ENCODE assay signal across 25 cellular contexts in the genomic region with DNA sequence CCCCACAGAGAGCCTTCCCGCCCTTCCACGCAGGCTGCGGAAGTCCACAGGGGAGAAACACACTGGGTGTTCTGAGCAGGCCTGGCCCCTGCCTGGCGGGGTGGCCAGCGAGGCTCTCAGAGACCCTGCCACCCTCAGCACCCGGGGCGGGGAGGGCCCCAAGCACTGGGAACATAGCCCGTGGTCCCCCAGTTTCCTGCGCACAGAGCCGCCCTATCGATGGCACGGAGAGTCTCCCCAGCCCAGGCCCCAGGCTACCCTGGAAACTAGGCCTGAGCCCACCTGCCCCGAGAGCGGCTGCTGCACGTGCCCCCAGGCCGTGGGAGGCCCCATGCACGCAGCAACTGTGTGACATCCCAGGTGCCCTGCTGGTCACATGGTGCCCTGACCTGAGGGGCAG. TPM values are rescaled to one million over a fixed set of nuclear protein-coding genes. Genes with fewer than 3 reads are reported as not detected.
DNase-seq lines count a peak whose midpoint lies in the region; ATAC-seq, FAIRE-seq and TF ChIP-seq lines count a peak whose summit lies in the region.
"Had no signal": no experiment of that assay in that cellular context is flagged by ENCODE, and none has a peak within 500 bp of the region (broad histone marks: within the 10 kb centered on the region; RNA-seq: fewer than 3 reads in every experiment).

No MANE protein-coding gene starts in this region.

- no peaks in the 10 kb centered on the region for H3K4me1 Mint-ChIP-seq in HFFc6 (ENCODE audit: low read depth)
- H3K4me1 Mint-ChIP-seq in activated CD8-positive, alpha-beta T cell treated with anti-CD3 and anti-CD28 coated beads for 36 hours (ENCODE audit: low read depth), result peaks cover 4% of the 10 kb centered on the region
- H3K4me1 Mint-ChIP-seq: CD4-positive, alpha-beta memory T cell; GM23338; H9 had no signal

- CTCF ChIA-PET in K562 (lab: Yijun Ruan, JAX; ENCODE audit: low intra/inter-chr PET ratio), result interaction anchor here (0.5 kb wide), 1 partner anchor 158 kb away, joined by 4 read pairs; no protein-coding TSS in a partner anchor
- CTCF ChIA-PET in activated CD8-positive, alpha-beta T cell treated with anti-CD3 and anti-CD28 coated beads for 36 hours (lab: Charles Lee), result no interaction called here

- no peaks in the 10 kb centered on the region for H3K9me3 ChIP-seq in BLaER1
- no peaks in the 10 kb centered on the region for H3K9me3 ChIP-seq in K562 (replicated peaks; ENCODE audit: control insufficient read depth, insufficient read depth, low read depth, low read length)
- H3K9me3 ChIP-seq: A549 had no signal

- POLR2A ChIA-PET in K562 (lab: Yijun Ruan, JAX), result interaction anchor here (0.9 to 1.4 kb wide), 4 partner anchors 8 to 16 kb away, joined by 3 to 4 read pairs (median 3); no protein-coding TSS in a partner anchor
- POLR2A ChIA-PET in activated CD8-positive, alpha-beta T cell treated with anti-CD3 and anti-CD28 coated beads for 36 hours (lab: Charles Lee), result no interaction called here

- ATAC-seq in Right ventricle myocardium inferior (no peak), K562 (no peak)
- ATAC-seq in activated CD8-positive, alpha-beta T cell treated with anti-CD3 and anti-CD28 coated beads for 36 hours, result no peak
- ATAC-seq: A549, GM23338, HCT116 had no signal

- no peak overlapping the region for H3K27ac Mint-ChIP-seq in HFFc6
- no peak overlapping the region for H3K27ac Mint-ChIP-seq in activated CD8-positive, alpha-beta T cell treated with anti-CD3 and anti-CD28 coated beads for 36 hours
- H3K27ac Mint-ChIP-seq: GM23338, H9 had no signal

- peaks cover 2% of the 10 kb centered on the region for H3K9me1 ChIP-seq in K562 (ENCODE audit: control insufficient read depth, insufficient read depth, low read length)

- no peak overlapping the region for H2AFZ ChIP-seq in K562 (ENCODE audit: low read depth, low read length)
- H2AFZ ChIP-seq: GM23338 had no signal

- peaks cover 1% of the 10 kb centered on the region for H3K27me3 Mint-ChIP-seq in HFFc6 (ENCODE audit: insufficient read depth)
- H3K27me3 Mint-ChIP-seq in activated CD8-positive, alpha-beta T cell treated with anti-CD3 and anti-CD28 coated beads for 36 hours, result no peaks in the 10 kb centered on the region
- H3K27me3 Mint-ChIP-seq: CD4-positive, alpha-beta memory T cell had no signal

- BruUV-seq in K562 (replicated peaks; lab: Mats Ljungman, UMichigan), result no TSS peak

- TF ChIP-seq EP300 in K562 (IDR thresholded peaks at IDR 0.05; ENCODE audit: low read length), result no peak

- no peak for TF ChIP-seq CTCF in K562 (IDR thresholded peaks at IDR 0.05 in 2 of 3, conservative IDR thresholded peaks at IDR 0.05 in 1 of 3; ENCODE audit: insufficient read depth in 2 of 3, low read depth in 1 of 3, low read length in 3 of 3)
- TF ChIP-seq CTCF in HFFc6 (IDR thresholded peaks at IDR 0.05), result no peak
- TF ChIP-seq CTCF in activated CD8-positive, alpha-beta T cell treated with anti-CD3 and anti-CD28 coated beads for 36 hours (IDR thresholded peaks at IDR 0.05), result no peak

- in situ Hi-C loops in K562 (cut with MboI), result no loop called here

- no peak for TF ChIP-seq POLR2A in K562 (conservative IDR thresholded peaks at IDR 0.05)

- no peaks in the 10 kb centered on the region for H3K27me3 ChIP-seq in BLaER1
- H3K27me3 ChIP-seq in K562 (ENCODE audit: control insufficient read depth in 2 of 2, insufficient read depth in 2 of 2, low read length in 2 of 2), result no peaks in the 10 kb centered on the region

- no peak for TF ChIP-seq RAD21 in K562 (CRISPR knock-in tag; conservative IDR thresholded peaks at IDR 0.05 in 1 of 2, IDR thresholded peaks at IDR 0.05 in 1 of 2)

- H4K20me1 ChIP-seq in BLaER1 (peaks cover 37% of the 10 kb centered on the region), K562 (replicated peaks; ENCODE audit: control insufficient read depth, insufficient read depth, low read length) (0 out of 2 replicates have a peak, but pooled peaks cover 5% of the 10 kb centered on the region)

- H3K4me3 ChIP-seq in BLaER1 (no peak overlapping the region), K562 (no peak overlapping the region)
- H3K4me3 ChIP-seq: A549, GM23338 had no signal

- H3K9me3 Mint-ChIP-seq in HFFc6, result no peaks in the 10 kb centered on the region
- no peaks in the 10 kb centered on the region for H3K9me3 Mint-ChIP-seq in activated CD8-positive, alpha-beta T cell treated with anti-CD3 and anti-CD28 coated beads for 36 hours
- H3K9me3 Mint-ChIP-seq: CD4-positive, alpha-beta memory T cell; GM23338; H9 had no signal

- H3K4me2 ChIP-seq in BLaER1 (peak overlapping the region; percentile 49), K562 (ENCODE audit: insufficient read depth, low read length) (no peak overlapping the region)
- H3K4me2 ChIP-seq: A549, GM23338 had no signal

- H3K4me1 ChIP-seq in BLaER1 (peaks cover 63% of the 10 kb centered on the region), K562 (replicated peaks in 1 of 2; ENCODE audit: control insufficient read depth in 2 of 2, insufficient read depth in 2 of 2, low read length in 2 of 2) (peaks cover 0 to 27% of the 10 kb centered on the region in 2 experiments; a peak in 2 of 5 replicates)
- H3K4me1 ChIP-seq: A549 had no signal

- H3K36me3 Mint-ChIP-seq in HFFc6 (ENCODE audit: low read depth), result peaks cover 5% of the 10 kb centered on the region; the same call in 1 of the 2 replicates
- no peaks in the 10 kb centered on the region for H3K36me3 Mint-ChIP-seq in activated CD8-positive, alpha-beta T cell treated with anti-CD3 and anti-CD28 coated beads for 36 hours (ENCODE audit: low read depth)

- DNase-seq in Right ventricle myocardium inferior (ENCODE audit: missing footprints) (peak; percentile 62), cardiac septum (ENCODE audit: low spot score) (no peak), K562 (ENCODE audit: extremely low read depth in 1 of 4, low spot score in 3 of 4) (no peak), HFFc6 (no peak)
- no peak for DNase-seq in stimulated activated CD4-positive, alpha-beta T cell treated with anti-CD3 and anti-CD28 coated beads, Interleukin-4, amount 100 ng/mL, for 1 hour
- DNase-seq in activated CD8-positive, alpha-beta T cell treated with anti-CD3 and anti-CD28 coated beads for 36 hours, result no peak
- DNase-seq: 8988T; ACHN; C1 segment of cervical spinal cord; Calu3; CD4-positive, alpha-beta memory T cell; COR-L47; DMS53; DMS79 treated with DMSO at 0.1 percent for 48 hours; GF-D8; H9 had no signal

- H3K27ac ChIP-seq in BLaER1, result peak overlapping the region; percentile 69
- H3K27ac ChIP-seq in K562 (ENCODE audit: extremely low read depth, low read depth, low read length), result no peak overlapping the region
- H3K27ac ChIP-seq: A549 had no signal

- no peak overlapping the region for H3K4me3 Mint-ChIP-seq in HFFc6
- H3K4me3 Mint-ChIP-seq in activated CD8-positive, alpha-beta T cell treated with anti-CD3 and anti-CD28 coated beads for 36 hours, result no peak overlapping the region
- H3K4me3 Mint-ChIP-seq: GM23338, H9 had no signal

- no peak for FAIRE-seq in K562 (lab: Jason Lieb, UNC)
- FAIRE-seq: A549, GM12891, GM18507 had no signal

- WGBS in K562 (ENCODE audit: insufficient coverage, low coverage, missing lambda C conversion rate), result 96% methylated on average over 10 of the region's 17 CpGs

- intact Hi-C loops in Right ventricle myocardium inferior (cut with DNase I) (no loop called here), cardiac septum (cut with DNase I) (no loop called here), K562 (cut with micrococcal nuclease) (no loop called here)
- intact Hi-C loops in activated CD8-positive, alpha-beta T cell treated with anti-CD3 and anti-CD28 coated beads for 36 hours (cut with micrococcal nuclease), result no loop called here

- H3K36me3 ChIP-seq in BLaER1 (peaks cover 91% of the 10 kb centered on the region), K562 (ENCODE audit: control insufficient read depth, insufficient read depth, low read length) (peaks cover 78% of the 10 kb centered on the region; the same call in 2 of the 3 replicates)

- H3K9ac ChIP-seq in BLaER1 (peak overlapping the region; percentile 65), K562 (ENCODE audit: insufficient read depth in 1 of 2, low read depth in 2 of 2, low read length in 2 of 2) (no peak overlapping the region; a peak in 1 of 4 replicates)

- H3K79me2 ChIP-seq in K562 (ENCODE audit: control insufficient read depth, insufficient read depth, low read length), result no peaks in the 10 kb centered on the region

RNA-seq across cellular contexts. Expression of a gene that starts 10.2 kb away (rescaled TPM):
- 1.7 TPM for total RNA-seq in Right ventricle myocardium inferior
- total RNA-seq in cardiac septum, result 0.94 TPM
- 1.2 and 4.8 TPM in 2 replicates for total RNA-seq in K562 (2011; cell fraction: chromatin; rRNA removed; ENCODE audit: low replicate concordance)
- 2.5 and 3.0 TPM in 2 replicates for total RNA-seq in K562 (2011; cell fraction: nucleolus; rRNA removed)
- 1.5 and 2.7 TPM in 2 replicates for total RNA-seq in K562 (2011; cell fraction: nucleoplasm; rRNA removed)
- 0.04 TPM in 1 of 2 replicates, not detected in the other for total RNA-seq in K562 (2014; rRNA removed)
- not detected in 2 replicates for total RNA-seq in K562 (2014; rRNA removed; fragmentation: Illumina TruSeq; extraction: Trizol)
- total RNA-seq in K562 (2015; rRNA removed; fragmentation: Illumina TruSeq; extraction: Trizol), result 0.18 TPM in 1 of 2 replicates, not detected in the other
- total RNA-seq in K562 (2021), result 0.22 and 0.42 TPM in 2 replicates
- polyA plus RNA-seq in K562 (2011; rRNA removed), result 0.15 and 0.19 TPM in 2 replicates
- 0.04 TPM in 1 of 2 replicates, not detected in the other for polyA plus RNA-seq in K562 (2011; cell fraction: cytosol; rRNA removed)
- 1.1 and 2.4 TPM in 2 replicates for polyA plus RNA-seq in K562 (2011; cell fraction: nucleus; rRNA removed)
- polyA plus RNA-seq in K562 (2012), result 0.39 and 4.2 TPM in 2 replicates
- polyA plus RNA-seq in K562 (2014; fragmentation: Illumina TruSeq; extraction: Trizol), result not detected in 2 replicates
- polyA plus RNA-seq in K562 (2014; fragmentation: Nextera tagmentation; extraction: Ambion mirVana), result not detected
- polyA plus RNA-seq in K562 (2014; rRNA removed), result 0.03 and 1.4 TPM in 2 replicates
- not detected in 2 replicates for polyA minus RNA-seq in K562 (2011; rRNA and poly(A)+ RNA removed)
- not detected in 2 replicates for polyA minus RNA-seq in K562 (2011; cell fraction: cytosol; rRNA and poly(A)+ RNA removed)
- 0.33 and 0.54 TPM in 2 replicates for polyA minus RNA-seq in K562 (2011; cell fraction: nucleus; rRNA and poly(A)+ RNA removed)
- under 1 TPM in 3 of 6 experiments, not detected in 3; 0.10 to 0.52 (median 0.31) TPM for total RNA-seq in HFFc6 (2021; fragmentation: NEBNext Ultra II Directional; extraction: Animal tissue kit (Norgen Biotek cat#: 25700))
- total RNA-seq in activated CD8-positive, alpha-beta T cell treated with anti-CD3 and anti-CD28 coated beads for 36 hours, result 1 to 10 TPM; 1.3 to 1.4 TPM
- total RNA-seq: Daoy, GM23338, H4 had no signal

RNA-seq across cellular contexts. Expression of a gene that starts 20.3 kb away (rescaled TPM):
- total RNA-seq in Right ventricle myocardium inferior (49.5 TPM), cardiac septum (39.8 TPM), K562 (2014; rRNA removed) (56.3 and 60.8 TPM in 2 replicates), K562 (2014; rRNA removed; fragmentation: Illumina TruSeq; extraction: Trizol) (8.4 and 10.7 TPM in 2 replicates), K562 (2015; rRNA removed; fragmentation: Illumina TruSeq; extraction: Trizol) (19.6 and 22.4 TPM in 2 replicates), K562 (2021) (85.3 and 97.0 TPM in 2 replicates)
- 211 and 640 TPM in 2 replicates for total RNA-seq in K562 (2011; cell fraction: chromatin; rRNA removed; ENCODE audit: low replicate concordance)
- 395 and 397 TPM in 2 replicates for total RNA-seq in K562 (2011; cell fraction: nucleolus; rRNA removed)
- total RNA-seq in K562 (2011; cell fraction: nucleoplasm; rRNA removed), result 230 and 249 TPM in 2 replicates
- polyA plus RNA-seq in K562 (2011; rRNA removed) (18.2 and 29.5 TPM in 2 replicates), K562 (2014; fragmentation: Illumina TruSeq; extraction: Trizol) (18.7 and 39.3 TPM in 2 replicates), K562 (2014; fragmentation: Nextera tagmentation; extraction: Ambion mirVana) (under 1 TPM; 0.06 TPM), K562 (2014; rRNA removed) (81.5 and 126 TPM in 2 replicates)
- polyA plus RNA-seq in K562 (2011; cell fraction: cytosol; rRNA removed), result 15.2 and 41.1 TPM in 2 replicates
- polyA plus RNA-seq in K562 (2011; cell fraction: nucleus; rRNA removed), result 239 and 402 TPM in 2 replicates
- polyA plus RNA-seq in K562 (2012), result 92.4 and 190 TPM in 2 replicates
- polyA minus RNA-seq in K562 (2011; rRNA and poly(A)+ RNA removed), result 9.3 and 23.0 TPM in 2 replicates
- polyA minus RNA-seq in K562 (2011; cell fraction: cytosol; rRNA and poly(A)+ RNA removed), result 19.6 and 27.9 TPM in 2 replicates
- 70.2 and 71.9 TPM in 2 replicates for polyA minus RNA-seq in K562 (2011; cell fraction: nucleus; rRNA and poly(A)+ RNA removed)
- total RNA-seq in HFFc6 (2021; fragmentation: NEBNext Ultra II Directional; extraction: Animal tissue kit (Norgen Biotek cat#: 25700)), result 10 to 100 TPM; 47.5 to 62.6 (median 51.3) TPM
- total RNA-seq in activated CD8-positive, alpha-beta T cell treated with anti-CD3 and anti-CD28 coated beads for 36 hours, result 10 to 100 TPM; 35.5 to 36.8 TPM

RNA-seq across cellular contexts. Expression of a gene that starts 23.7 kb away (rescaled TPM):
- total RNA-seq in Right ventricle myocardium inferior (0.35 TPM), cardiac septum (not detected), K562 (2014; rRNA removed) (not detected in 2 replicates), K562 (2014; rRNA removed; fragmentation: Illumina TruSeq; extraction: Trizol) (not detected in 2 replicates), K562 (2015; rRNA removed; fragmentation: Illumina TruSeq; extraction: Trizol) (not detected in 2 replicates), K562 (2021) (not detected in 2 replicates)
- not detected in 2 replicates for total RNA-seq in K562 (2011; cell fraction: chromatin; rRNA removed; ENCODE audit: low replicate concordance)
- not detected in 2 replicates for total RNA-seq in K562 (2011; cell fraction: nucleolus; rRNA removed)
- total RNA-seq in K562 (2011; cell fraction: nucleoplasm; rRNA removed), result not detected in 2 replicates
- polyA plus RNA-seq in K562 (2011; rRNA removed) (not detected in 2 replicates), K562 (2014; fragmentation: Illumina TruSeq; extraction: Trizol) (not detected in 2 replicates), K562 (2014; fragmentation: Nextera tagmentation; extraction: Ambion mirVana) (not detected), K562 (2014; rRNA removed) (not detected in 2 replicates)
- polyA plus RNA-seq in K562 (2011; cell fraction: cytosol; rRNA removed), result not detected in 2 replicates
- polyA plus RNA-seq in K562 (2011; cell fraction: nucleus; rRNA removed), result not detected in 2 replicates
- polyA plus RNA-seq in K562 (2012), result not detected in 2 replicates
- polyA minus RNA-seq in K562 (2011; rRNA and poly(A)+ RNA removed), result not detected in 2 replicates
- not detected in 2 replicates for polyA minus RNA-seq in K562 (2011; cell fraction: cytosol; rRNA and poly(A)+ RNA removed)
- polyA minus RNA-seq in K562 (2011; cell fraction: nucleus; rRNA and poly(A)+ RNA removed), result not detected in 2 replicates
- not detected for total RNA-seq in HFFc6 (2021; fragmentation: NEBNext Ultra II Directional; extraction: Animal tissue kit (Norgen Biotek cat#: 25700))
- total RNA-seq in activated CD8-positive, alpha-beta T cell treated with anti-CD3 and anti-CD28 coated beads for 36 hours, result under 1 TPM in 1 of 2 experiments, not detected in 1; 0.29 TPM
- total RNA-seq: Calu3, Daoy, G401, GM23338, H4, H9 had no signal
- polyA plus RNA-seq: A549; CD4-positive, alpha-beta memory T cell; GM23338 had no signal

RNA-seq across cellular contexts. Expression of a gene that starts 34.0 kb away (rescaled TPM):
- total RNA-seq in Right ventricle myocardium inferior (11.3 TPM), cardiac septum (11.6 TPM), K562 (2014; rRNA removed) (48.7 and 49.7 TPM in 2 replicates), K562 (2014; rRNA removed; fragmentation: Illumina TruSeq; extraction: Trizol) (12.3 and 15.4 TPM in 2 replicates), K562 (2015; rRNA removed; fragmentation: Illumina TruSeq; extraction: Trizol) (34.4 and 35.6 TPM in 2 replicates), K562 (2021) (31.9 and 35.3 TPM in 2 replicates)
- total RNA-seq in K562 (2011; cell fraction: chromatin; rRNA removed; ENCODE audit: low replicate concordance), result 18.2 and 43.0 TPM in 2 replicates
- 45.9 and 52.7 TPM in 2 replicates for total RNA-seq in K562 (2011; cell fraction: nucleolus; rRNA removed)
- total RNA-seq in K562 (2011; cell fraction: nucleoplasm; rRNA removed), result 35.9 and 40.4 TPM in 2 replicates
- polyA plus RNA-seq in K562 (2011; rRNA removed) (46.1 and 47.0 TPM in 2 replicates), K562 (2014; fragmentation: Illumina TruSeq; extraction: Trizol) (20.5 and 37.8 TPM in 2 replicates), K562 (2014; fragmentation: Nextera tagmentation; extraction: Ambion mirVana) (1 to 10 TPM; 1.3 to 3.9 TPM), K562 (2014; rRNA removed) (43.9 and 50.0 TPM in 2 replicates)
- 52.6 and 64.3 TPM in 2 replicates for polyA plus RNA-seq in K562 (2011; cell fraction: cytosol; rRNA removed)
- 44.3 and 47.3 TPM in 2 replicates for polyA plus RNA-seq in K562 (2011; cell fraction: nucleus; rRNA removed)
- 16.8 and 31.2 TPM in 2 replicates for polyA plus RNA-seq in K562 (2012)
- 10.9 and 12.0 TPM in 2 replicates for polyA minus RNA-seq in K562 (2011; rRNA and poly(A)+ RNA removed)
- polyA minus RNA-seq in K562 (2011; cell fraction: cytosol; rRNA and poly(A)+ RNA removed), result 8.9 and 11.7 TPM in 2 replicates
- 9.6 and 14.0 TPM in 2 replicates for polyA minus RNA-seq in K562 (2011; cell fraction: nucleus; rRNA and poly(A)+ RNA removed)
- 10 to 100 TPM; 11.0 to 16.7 (median 13.3) TPM for total RNA-seq in HFFc6 (2021; fragmentation: NEBNext Ultra II Directional; extraction: Animal tissue kit (Norgen Biotek cat#: 25700))
- total RNA-seq in activated CD8-positive, alpha-beta T cell treated with anti-CD3 and anti-CD28 coated beads for 36 hours, result 10 to 100 TPM; 16.4 to 17.8 TPM

RNA-seq across cellular contexts. Expression of a gene that starts 34.2 kb away (rescaled TPM):
- not detected for total RNA-seq in Right ventricle myocardium inferior
- not detected for total RNA-seq in cardiac septum
- not detected in 2 replicates for total RNA-seq in K562 (2011; cell fraction: chromatin; rRNA removed; ENCODE audit: low replicate concordance)
- total RNA-seq in K562 (2011; cell fraction: nucleolus; rRNA removed), result not detected in 2 replicates
- not detected in 2 replicates for total RNA-seq in K562 (2011; cell fraction: nucleoplasm; rRNA removed)
- not detected in 2 replicates for total RNA-seq in K562 (2014; rRNA removed)
- total RNA-seq in K562 (2014; rRNA removed; fragmentation: Illumina TruSeq; extraction: Trizol), result not detected in 2 replicates
- total RNA-seq in K562 (2015; rRNA removed; fragmentation: Illumina TruSeq; extraction: Trizol), result not detected in 2 replicates
- 0.11 and 0.38 TPM in 2 replicates for total RNA-seq in K562 (2021)
- polyA plus RNA-seq in K562 (2011; rRNA removed), result not detected in 2 replicates
- 0.07 TPM in 1 of 2 replicates, not detected in the other for polyA plus RNA-seq in K562 (2011; cell fraction: cytosol; rRNA removed)
- polyA plus RNA-seq in K562 (2011; cell fraction: nucleus; rRNA removed), result 0.09 TPM in 1 of 2 replicates, not detected in the other
- not detected in 2 replicates for polyA plus RNA-seq in K562 (2012)
- polyA plus RNA-seq in K562 (2014; fragmentation: Illumina TruSeq; extraction: Trizol), result not detected in 2 replicates
- polyA plus RNA-seq in K562 (2014; fragmentation: Nextera tagmentation; extraction: Ambion mirVana), result not detected
- polyA plus RNA-seq in K562 (2014; rRNA removed), result not detected in 2 replicates
- polyA minus RNA-seq in K562 (2011; rRNA and poly(A)+ RNA removed), result not detected in 2 replicates
- polyA minus RNA-seq in K562 (2011; cell fraction: cytosol; rRNA and poly(A)+ RNA removed), result not detected in 2 replicates
- polyA minus RNA-seq in K562 (2011; cell fraction: nucleus; rRNA and poly(A)+ RNA removed), result not detected in 2 replicates
- under 1 TPM in 4 of 6 experiments, not detected in 2; 0.14 to 0.24 (median 0.18) TPM for total RNA-seq in HFFc6 (2021; fragmentation: NEBNext Ultra II Directional; extraction: Animal tissue kit (Norgen Biotek cat#: 25700))
- total RNA-seq in activated CD8-positive, alpha-beta T cell treated with anti-CD3 and anti-CD28 coated beads for 36 hours, result not detected
- total RNA-seq: Calu3; CD4-positive, alpha-beta memory T cell; Daoy; GM23338; H4; H9 had no signal
- polyA plus RNA-seq: A549; CD4-positive, alpha-beta memory T cell; GM23338 had no signal
